1 cellular context compared by ENCODE assay signal in genomic region chr16:88966986-88967799, GRCh38.
TF ChIP-seq lines count a peak whose summit lies in the region.

No MANE protein-coding gene starts in this region.

TF ChIP-seq in K562, 482 proteins besides CTCF, POLR2A, EP300 and RAD21:
- TF ChIP-seq ZNF121 (CRISPR knock-in tag; conservative IDR thresholded peaks at IDR 0.05): no peak
- TF ChIP-seq FIP1L1 (IDR thresholded peaks at IDR 0.05; ENCODE audit: low read depth, low read length, poor library complexity, severe bottlenecking): peak; percentile 24
- TF ChIP-seq POLR2G (IDR thresholded peaks at IDR 0.05; ENCODE audit: low read depth, low read length): peak; percentile 77
- no peak for TF ChIP-seq ETV6 (IDR thresholded peaks at IDR 0.05; ENCODE audit: borderline replicate concordance in 1 of 2, low read depth in 2 of 2, low read length in 1 of 2)
- no peak for TF ChIP-seq ETV6 (CRISPR knock-in tag; IDR thresholded peaks at IDR 0.05; ENCODE audit: borderline replicate concordance)
- 0 out of 2 replicates have a peak, but pooled peaks have one; percentile 13 for TF ChIP-seq PTBP1 (IDR thresholded peaks at IDR 0.05; ENCODE audit: low read depth, low read length)
- TF ChIP-seq RBM22 (IDR thresholded peaks at IDR 0.05; ENCODE audit: low read depth, low read length, poor library complexity, severe bottlenecking): peak; percentile 82
- no peak for TF ChIP-seq MEIS2 (IDR thresholded peaks at IDR 0.05; ENCODE audit: partially characterized antibody)
- TF ChIP-seq HNRNPUL1 (IDR thresholded peaks at IDR 0.05; ENCODE audit: low read length): 0 out of 2 replicates have a peak, but pooled peaks have one; percentile 20
TF ChIP-seq in K562: peak in this region for 5.
